In the genomic region with DNA sequence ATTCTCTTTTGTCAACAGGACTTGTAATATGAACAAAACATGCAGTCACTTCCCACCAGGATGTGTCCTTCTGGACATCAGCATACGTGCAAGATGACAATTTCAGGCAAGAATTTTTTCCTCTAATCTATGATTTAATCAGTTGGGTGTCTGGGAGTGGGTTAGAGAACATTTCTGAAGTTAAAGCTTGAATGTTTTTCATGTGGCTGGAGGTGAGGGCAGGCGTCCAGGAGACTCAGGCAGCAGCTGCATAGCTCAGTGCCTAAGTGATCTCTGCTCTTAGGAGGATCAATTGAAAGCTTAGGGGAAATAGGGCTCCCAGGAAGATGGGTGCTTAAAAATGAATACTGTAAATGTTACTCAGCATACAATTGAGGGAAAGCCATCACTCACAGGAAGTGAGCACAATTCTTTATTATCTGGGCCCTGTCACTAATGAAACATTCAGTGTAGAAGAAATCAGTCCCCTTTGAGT, we compare ENCODE assay signal across 7 cellular contexts.
DNase-seq lines count a peak whose midpoint lies in the region; ATAC-seq and TF ChIP-seq lines count a peak whose summit lies in the region.

No MANE protein-coding gene starts in this region.

- peaks cover 0 to 14% (median under 1%) of the 10 kb centered on the region in 5 experiments for H3K9me3 Mint-ChIP-seq in brain

- TF ChIP-seq CTCF in brain (conservative IDR thresholded peaks at IDR 0.05) (no peak), kidney epithelial cell (IDR thresholded peaks at IDR 0.05; ENCODE audit: insufficient read depth, low read length, poor library complexity, severe bottlenecking) (no peak), suprapubic skin (IDR thresholded peaks at IDR 0.05) (no peak)

- DNase-seq in LoVo (ENCODE audit: low spot score) (peak; percentile 23), kidney epithelial cell (ENCODE audit: low read depth) (peak; percentile 74), suprapubic skin (ENCODE audit: low spot score in 2 of 2) (no peak), epidermal melanocyte (ENCODE audit: insufficient read length, low spot score) (no peak)
- DNase-seq in activated effector memory CD4-positive, alpha-beta T cell treated with anti-CD3 and anti-CD28 coated beads, Interleukin-2, amount 50 U/mL, for 16 hours: no peak

- peak overlapping the region; percentile 89 for H3K27ac ChIP-seq in suprapubic skin

- peak overlapping the region in 3 of 5 experiments; percentile 54 to 69 (median 62) for H3K4me3 Mint-ChIP-seq in brain

- TF ChIP-seq EP300 in suprapubic skin (IDR thresholded peaks at IDR 0.05): no peak

- H3K27me3 Mint-ChIP-seq in brain: peaks cover under 1% of the 10 kb centered on the region

- H3K9me3 ChIP-seq in suprapubic skin: no peaks in the 10 kb centered on the region

- no peak for TF ChIP-seq POLR2A in suprapubic skin (IDR thresholded peaks at IDR 0.05)

- 21% methylated on average over 2 of the region's 2 CpGs for WGBS in suprapubic skin

- H3K4me1 ChIP-seq in suprapubic skin: peaks cover 37% of the 10 kb centered on the region

- H3K27me3 ChIP-seq in kidney epithelial cell (ENCODE audit: control insufficient read depth, insufficient read depth, low read length) (no peaks in the 10 kb centered on the region), suprapubic skin (no peaks in the 10 kb centered on the region)

- no peak for ATAC-seq in HG02885 (IDR thresholded peaks at IDR 0.05; ENCODE audit: poor library complexity, unreplicated experiment)

- H3K27ac Mint-ChIP-seq in brain: peak overlapping the region in 3 of 5 experiments; percentile 81 to 96 (median 95)

- H3K4me1 Mint-ChIP-seq in brain: peaks cover 46% of the 10 kb centered on the region

- H3K4me3 ChIP-seq in kidney epithelial cell (ENCODE audit: low read depth, low read length) (no peak overlapping the region), suprapubic skin (peak overlapping the region; percentile 30)

- H3K36me3 ChIP-seq in kidney epithelial cell (ENCODE audit: control insufficient read depth, insufficient read depth, low read length) (no peaks in the 10 kb centered on the region), suprapubic skin (no peaks in the 10 kb centered on the region)

- no peaks in the 10 kb centered on the region for H3K36me3 Mint-ChIP-seq in brain

Comparison
In these comparisons a context has a peak if more than half of its experiments do, and no peak if none do; other contexts are left out.
1. DNase-seq: peak in LoVo (single experiment) and kidney epithelial cell (single experiment); none in suprapubic skin (0 of 2), epidermal melanocyte (single experiment) and activated effector memory CD4-positive, alpha-beta T cell treated with anti-CD3 and anti-CD28 coated beads, Interleukin-2, amount 50 U/mL, for 16 hours (single experiment).